In the genomic region with DNA sequence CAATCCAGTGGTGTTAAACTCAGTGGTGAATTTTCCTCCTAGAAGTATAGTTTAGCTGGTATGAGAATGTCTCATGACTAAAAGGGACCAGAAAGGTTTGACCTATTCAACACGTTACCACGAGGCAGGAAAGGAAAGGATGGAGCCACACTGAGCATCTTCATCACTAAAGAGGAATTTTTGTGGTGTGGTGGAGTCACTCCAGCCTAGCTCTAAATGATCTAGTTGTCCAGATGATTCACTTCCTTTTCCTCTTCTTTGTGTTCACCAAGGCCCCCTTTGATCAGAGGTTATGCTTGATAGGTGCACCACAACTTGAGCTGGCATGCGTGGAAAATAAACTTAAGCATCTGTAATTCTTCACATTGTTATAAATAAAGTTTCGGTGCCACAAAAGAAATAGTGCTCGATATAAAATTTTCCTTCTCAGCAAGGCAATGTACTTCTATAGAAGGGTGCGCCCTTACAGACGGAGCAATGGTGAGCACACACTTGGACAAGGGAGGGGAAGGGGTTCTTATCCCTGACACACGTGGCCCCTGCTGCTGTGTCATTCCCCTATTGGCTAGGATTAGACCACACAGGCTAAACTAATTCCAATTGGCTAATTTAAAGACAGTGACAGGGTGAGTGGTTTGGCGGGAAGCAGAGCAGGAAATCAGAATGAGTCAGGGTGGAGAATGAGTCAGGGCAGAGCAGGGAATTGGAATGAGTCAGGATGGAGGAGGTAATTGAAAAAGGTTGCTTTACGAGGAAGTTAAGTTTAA, we compare ENCODE assay signal across 1 cellular context.
A peak's percentile ranks its signal among the peaks of the same experiment; 100 is the strongest.
TF ChIP-seq lines count a peak whose summit lies in the region.

No MANE protein-coding gene starts in this region.

TF ChIP-seq in SK-N-SH, 30 proteins besides CTCF, POLR2A, EP300 and RAD21 (continued from another document):
- TF ChIP-seq, protein P1, sequence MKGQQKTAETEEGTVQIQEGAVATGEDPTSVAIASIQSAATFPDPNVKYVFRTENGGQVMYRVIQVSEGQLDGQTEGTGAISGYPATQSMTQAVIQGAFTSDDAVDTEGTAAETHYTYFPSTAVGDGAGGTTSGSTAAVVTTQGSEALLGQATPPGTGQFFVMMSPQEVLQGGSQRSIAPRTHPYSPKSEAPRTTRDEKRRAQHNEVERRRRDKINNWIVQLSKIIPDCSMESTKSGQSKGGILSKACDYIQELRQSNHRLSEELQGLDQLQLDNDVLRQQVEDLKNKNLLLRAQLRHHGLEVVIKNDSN (IDR thresholded peaks at IDR 0.05; ENCODE audit: borderline replicate concordance, low read depth) = no peak
- TF ChIP-seq, protein P2, sequence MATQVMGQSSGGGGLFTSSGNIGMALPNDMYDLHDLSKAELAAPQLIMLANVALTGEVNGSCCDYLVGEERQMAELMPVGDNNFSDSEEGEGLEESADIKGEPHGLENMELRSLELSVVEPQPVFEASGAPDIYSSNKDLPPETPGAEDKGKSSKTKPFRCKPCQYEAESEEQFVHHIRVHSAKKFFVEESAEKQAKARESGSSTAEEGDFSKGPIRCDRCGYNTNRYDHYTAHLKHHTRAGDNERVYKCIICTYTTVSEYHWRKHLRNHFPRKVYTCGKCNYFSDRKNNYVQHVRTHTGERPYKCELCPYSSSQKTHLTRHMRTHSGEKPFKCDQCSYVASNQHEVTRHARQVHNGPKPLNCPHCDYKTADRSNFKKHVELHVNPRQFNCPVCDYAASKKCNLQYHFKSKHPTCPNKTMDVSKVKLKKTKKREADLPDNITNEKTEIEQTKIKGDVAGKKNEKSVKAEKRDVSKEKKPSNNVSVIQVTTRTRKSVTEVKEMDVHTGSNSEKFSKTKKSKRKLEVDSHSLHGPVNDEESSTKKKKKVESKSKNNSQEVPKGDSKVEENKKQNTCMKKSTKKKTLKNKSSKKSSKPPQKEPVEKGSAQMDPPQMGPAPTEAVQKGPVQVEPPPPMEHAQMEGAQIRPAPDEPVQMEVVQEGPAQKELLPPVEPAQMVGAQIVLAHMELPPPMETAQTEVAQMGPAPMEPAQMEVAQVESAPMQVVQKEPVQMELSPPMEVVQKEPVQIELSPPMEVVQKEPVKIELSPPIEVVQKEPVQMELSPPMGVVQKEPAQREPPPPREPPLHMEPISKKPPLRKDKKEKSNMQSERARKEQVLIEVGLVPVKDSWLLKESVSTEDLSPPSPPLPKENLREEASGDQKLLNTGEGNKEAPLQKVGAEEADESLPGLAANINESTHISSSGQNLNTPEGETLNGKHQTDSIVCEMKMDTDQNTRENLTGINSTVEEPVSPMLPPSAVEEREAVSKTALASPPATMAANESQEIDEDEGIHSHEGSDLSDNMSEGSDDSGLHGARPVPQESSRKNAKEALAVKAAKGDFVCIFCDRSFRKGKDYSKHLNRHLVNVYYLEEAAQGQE (IDR thresholded peaks at IDR 0.05; ENCODE audit: low read depth, low read length) = 0 out of 2 replicates have a peak, but pooled peaks have one; percentile 24
- TF ChIP-seq, protein P3, sequence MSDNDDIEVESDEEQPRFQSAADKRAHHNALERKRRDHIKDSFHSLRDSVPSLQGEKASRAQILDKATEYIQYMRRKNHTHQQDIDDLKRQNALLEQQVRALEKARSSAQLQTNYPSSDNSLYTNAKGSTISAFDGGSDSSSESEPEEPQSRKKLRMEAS (IDR thresholded peaks at IDR 0.05; ENCODE audit: low read depth) = peak; percentile 82
